ENCODE assay signal across 1 cellular context in the genomic region with DNA sequence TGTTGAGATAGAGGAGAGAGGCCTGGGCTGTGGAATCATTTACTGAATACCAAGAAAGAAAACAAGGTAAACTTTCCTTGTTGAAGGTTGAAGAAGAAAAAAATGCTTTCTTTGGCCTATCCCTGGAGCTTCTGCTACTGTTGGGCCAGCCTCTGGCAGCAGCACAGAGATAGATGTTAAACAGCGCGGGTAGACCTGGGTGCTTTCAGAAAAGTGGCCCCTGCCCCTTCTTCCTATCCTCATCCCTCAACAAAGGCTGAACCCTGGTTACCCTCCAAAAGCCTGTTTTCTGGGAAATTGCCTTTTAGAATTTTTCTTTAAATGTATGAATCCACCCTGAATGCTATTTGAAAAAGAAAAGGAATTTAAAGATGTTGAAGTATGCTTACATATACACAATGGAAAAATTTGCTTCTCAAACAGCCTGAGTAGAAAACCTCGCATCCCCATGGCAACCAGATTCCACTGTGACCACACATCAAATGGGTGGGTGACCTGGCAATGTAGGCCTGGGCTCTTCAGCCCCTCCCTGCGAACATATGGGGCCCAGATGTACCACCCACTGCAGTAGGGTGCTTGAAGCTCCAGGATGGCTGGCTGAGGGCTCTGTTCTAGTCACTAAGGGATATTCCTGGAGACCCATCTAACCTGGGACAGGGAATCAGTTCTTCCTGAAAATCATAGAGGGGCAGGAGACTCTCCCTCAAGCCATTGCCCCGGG.
TF ChIP-seq lines count a peak whose summit lies in the region.

No MANE protein-coding gene starts in this region.

TF ChIP-seq in GM23338, 12 proteins besides CTCF, POLR2A, EP300 and RAD21 (continued from another document):
- TF ChIP-seq, protein P1, sequence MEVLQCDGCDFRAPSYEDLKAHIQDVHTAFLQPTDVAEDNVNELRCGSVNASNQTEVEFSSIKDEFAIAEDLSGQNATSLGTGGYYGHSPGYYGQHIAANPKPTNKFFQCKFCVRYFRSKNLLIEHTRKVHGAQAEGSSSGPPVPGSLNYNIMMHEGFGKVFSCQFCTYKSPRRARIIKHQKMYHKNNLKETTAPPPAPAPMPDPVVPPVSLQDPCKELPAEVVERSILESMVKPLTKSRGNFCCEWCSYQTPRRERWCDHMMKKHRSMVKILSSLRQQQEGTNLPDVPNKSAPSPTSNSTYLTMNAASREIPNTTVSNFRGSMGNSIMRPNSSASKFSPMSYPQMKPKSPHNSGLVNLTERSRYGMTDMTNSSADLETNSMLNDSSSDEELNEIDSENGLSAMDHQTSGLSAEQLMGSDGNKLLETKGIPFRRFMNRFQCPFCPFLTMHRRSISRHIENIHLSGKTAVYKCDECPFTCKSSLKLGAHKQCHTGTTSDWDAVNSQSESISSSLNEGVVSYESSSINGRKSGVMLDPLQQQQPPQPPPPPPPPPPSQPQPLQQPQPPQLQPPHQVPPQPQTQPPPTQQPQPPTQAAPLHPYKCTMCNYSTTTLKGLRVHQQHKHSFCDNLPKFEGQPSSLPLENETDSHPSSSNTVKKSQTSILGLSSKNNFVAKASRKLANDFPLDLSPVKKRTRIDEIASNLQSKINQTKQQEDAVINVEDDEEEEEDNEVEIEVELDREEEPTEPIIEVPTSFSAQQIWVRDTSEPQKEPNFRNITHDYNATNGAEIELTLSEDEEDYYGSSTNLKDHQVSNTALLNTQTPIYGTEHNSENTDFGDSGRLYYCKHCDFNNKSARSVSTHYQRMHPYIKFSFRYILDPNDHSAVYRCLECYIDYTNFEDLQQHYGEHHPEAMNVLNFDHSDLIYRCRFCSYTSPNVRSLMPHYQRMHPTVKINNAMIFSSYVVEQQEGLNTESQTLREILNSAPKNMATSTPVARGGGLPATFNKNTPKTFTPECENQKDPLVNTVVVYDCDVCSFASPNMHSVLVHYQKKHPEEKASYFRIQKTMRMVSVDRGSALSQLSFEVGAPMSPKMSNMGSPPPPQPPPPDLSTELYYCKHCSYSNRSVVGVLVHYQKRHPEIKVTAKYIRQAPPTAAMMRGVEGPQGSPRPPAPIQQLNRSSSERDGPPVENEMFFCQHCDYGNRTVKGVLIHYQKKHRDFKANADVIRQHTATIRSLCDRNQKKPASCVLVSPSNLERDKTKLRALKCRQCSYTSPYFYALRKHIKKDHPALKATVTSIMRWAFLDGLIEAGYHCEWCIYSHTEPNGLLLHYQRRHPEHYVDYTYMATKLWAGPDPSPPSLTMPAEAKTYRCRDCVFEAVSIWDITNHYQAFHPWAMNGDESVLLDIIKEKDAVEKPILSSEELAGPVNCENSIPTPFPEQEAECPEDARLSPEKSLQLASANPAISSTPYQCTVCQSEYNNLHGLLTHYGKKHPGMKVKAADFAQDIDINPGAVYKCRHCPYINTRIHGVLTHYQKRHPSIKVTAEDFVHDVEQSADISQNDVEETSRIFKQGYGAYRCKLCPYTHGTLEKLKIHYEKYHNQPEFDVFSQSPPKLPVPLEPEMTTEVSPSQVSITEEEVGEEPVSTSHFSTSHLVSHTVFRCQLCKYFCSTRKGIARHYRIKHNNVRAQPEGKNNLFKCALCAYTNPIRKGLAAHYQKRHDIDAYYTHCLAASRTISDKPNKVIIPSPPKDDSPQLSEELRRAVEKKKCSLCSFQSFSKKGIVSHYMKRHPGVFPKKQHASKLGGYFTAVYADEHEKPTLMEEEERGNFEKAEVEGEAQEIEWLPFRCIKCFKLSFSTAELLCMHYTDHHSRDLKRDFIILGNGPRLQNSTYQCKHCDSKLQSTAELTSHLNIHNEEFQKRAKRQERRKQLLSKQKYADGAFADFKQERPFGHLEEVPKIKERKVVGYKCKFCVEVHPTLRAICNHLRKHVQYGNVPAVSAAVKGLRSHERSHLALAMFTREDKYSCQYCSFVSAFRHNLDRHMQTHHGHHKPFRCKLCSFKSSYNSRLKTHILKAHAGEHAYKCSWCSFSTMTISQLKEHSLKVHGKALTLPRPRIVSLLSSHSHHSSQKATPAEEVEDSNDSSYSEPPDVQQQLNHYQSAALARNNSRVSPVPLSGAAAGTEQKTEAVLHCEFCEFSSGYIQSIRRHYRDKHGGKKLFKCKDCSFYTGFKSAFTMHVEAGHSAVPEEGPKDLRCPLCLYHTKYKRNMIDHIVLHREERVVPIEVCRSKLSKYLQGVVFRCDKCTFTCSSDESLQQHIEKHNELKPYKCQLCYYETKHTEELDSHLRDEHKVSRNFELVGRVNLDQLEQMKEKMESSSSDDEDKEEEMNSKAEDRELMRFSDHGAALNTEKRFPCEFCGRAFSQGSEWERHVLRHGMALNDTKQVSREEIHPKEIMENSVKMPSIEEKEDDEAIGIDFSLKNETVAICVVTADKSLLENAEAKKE (CRISPR knock-in tag; IDR thresholded peaks at IDR 0.05): peak; percentile 82
